ENCODE assay signal across 8 cellular contexts in the genomic region with DNA sequence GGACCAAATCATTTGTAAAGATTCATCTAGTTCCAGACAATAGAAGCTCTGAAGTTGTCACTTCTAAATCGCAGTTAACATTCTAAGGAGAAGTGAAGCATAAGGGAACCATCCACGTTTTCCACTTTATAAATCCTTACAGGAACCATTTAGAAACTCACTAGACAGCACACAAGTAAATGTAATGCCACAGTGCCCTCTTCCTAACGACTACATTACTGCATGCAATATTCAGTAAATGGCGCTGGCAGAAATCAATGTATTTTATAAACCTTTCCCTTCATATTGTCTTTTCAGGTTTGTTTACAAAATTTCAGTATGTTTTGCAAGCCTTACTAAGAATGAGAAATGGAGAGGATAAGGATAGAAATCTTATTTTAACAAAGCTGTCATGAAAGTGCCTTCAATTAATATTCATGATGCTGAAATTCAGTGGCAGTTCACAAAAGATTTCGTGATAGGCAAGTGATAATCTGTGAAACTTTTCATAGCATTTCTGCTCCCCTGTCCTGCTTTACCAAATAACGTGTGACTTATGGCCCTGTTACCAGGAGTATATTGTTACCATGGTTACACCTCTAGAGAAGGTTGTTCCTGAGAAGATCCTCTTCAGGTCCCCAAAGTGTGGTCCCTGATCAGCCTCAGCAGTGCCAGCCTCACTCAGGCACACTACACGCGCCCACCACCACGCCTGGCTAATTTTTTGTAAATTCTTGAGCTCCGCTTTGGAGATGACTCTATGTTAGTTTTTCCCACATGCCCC. TPM values are rescaled to one million over a fixed set of nuclear protein-coding genes. Genes with fewer than 3 reads are reported as not detected.
A peak's percentile ranks its signal among the peaks of the same experiment; 100 is the strongest.
DNase-seq lines count a peak whose midpoint lies in the region; ATAC-seq and TF ChIP-seq lines count a peak whose summit lies in the region.

No MANE protein-coding gene starts in this region.

- no peak overlapping the region for H3K4me3 ChIP-seq in mucosa of descending colon

- peaks cover 0 to 3% of the 10 kb centered on the region in 2 donors for H3K4me1 Mint-ChIP-seq in effector memory CD8-positive, alpha-beta T cell (ENCODE audit: low read depth in 2 of 2)
- H3K4me1 Mint-ChIP-seq in activated CD8-positive, alpha-beta memory T cell treated with anti-CD3 and anti-CD28 coated beads, Interleukin-2, amount 10 ng/mL, durations not matched to agents 7 days and 5 days = peaks cover 10% of the 10 kb centered on the region

- ATAC-seq in GM21390 (IDR thresholded peaks at IDR 0.05; ENCODE audit: unreplicated experiment) (peak; percentile 29), mucosa of descending colon (peak; percentile 71)
- peak; percentile 44 for ATAC-seq in effector memory CD8-positive, alpha-beta T cell (replicated peaks)
- no peak for ATAC-seq in activated CD8-positive, alpha-beta memory T cell treated with anti-CD3 and anti-CD28 coated beads, Interleukin-2, amount 10 ng/mL, durations not matched to agents 7 days and 5 days

- CTCF ChIA-PET in activated CD8-positive, alpha-beta memory T cell treated with anti-CD3 and anti-CD28 coated beads, Interleukin-2, amount 10 ng/mL, durations not matched to agents 7 days and 5 days (lab: Charles Lee) = interaction anchor here (0.6 to 5.2 kb wide), 16 partner anchors 11 to 1051 kb away, joined by 3 to 45 read pairs (median 5); partner anchors contain the start of genes NPY1R and TMA16

- H3K4me3 Mint-ChIP-seq in effector memory CD8-positive, alpha-beta T cell = no peak overlapping the region
- H3K4me3 Mint-ChIP-seq in activated CD8-positive, alpha-beta memory T cell treated with anti-CD3 and anti-CD28 coated beads, Interleukin-2, amount 10 ng/mL, durations not matched to agents 7 days and 5 days = no peak overlapping the region

- TF ChIP-seq CTCF in LNCAP (IDR thresholded peaks at IDR 0.05) (peak; percentile 62), mucosa of descending colon (IDR thresholded peaks at IDR 0.05) (peak; percentile 29)

- no peak overlapping the region for H3K27ac Mint-ChIP-seq in effector memory CD8-positive, alpha-beta T cell
- H3K27ac Mint-ChIP-seq in activated CD8-positive, alpha-beta memory T cell treated with anti-CD3 and anti-CD28 coated beads, Interleukin-2, amount 10 ng/mL, durations not matched to agents 7 days and 5 days = no peak overlapping the region

- H3K9me3 Mint-ChIP-seq in effector memory CD8-positive, alpha-beta T cell = no peaks in the 10 kb centered on the region
- no peaks in the 10 kb centered on the region for H3K9me3 Mint-ChIP-seq in activated CD8-positive, alpha-beta memory T cell treated with anti-CD3 and anti-CD28 coated beads, Interleukin-2, amount 10 ng/mL, durations not matched to agents 7 days and 5 days (ENCODE audit: low read depth)

- intact Hi-C loops in mucosa of descending colon (cut with DNase I, micrococcal nuclease) = loop anchor here (5.0 to 10.0 kb wide), 2 partner anchors 61 to 64 kb away; no protein-coding TSS in a partner anchor

- no peaks in the 10 kb centered on the region for H3K36me3 Mint-ChIP-seq in effector memory CD8-positive, alpha-beta T cell (ENCODE audit: insufficient read depth)
- H3K36me3 Mint-ChIP-seq in activated CD8-positive, alpha-beta memory T cell treated with anti-CD3 and anti-CD28 coated beads, Interleukin-2, amount 10 ng/mL, durations not matched to agents 7 days and 5 days = no peaks in the 10 kb centered on the region

- H3K9me3 ChIP-seq in mucosa of descending colon = no peaks in the 10 kb centered on the region

- in situ Hi-C loops in SK-MEL-5 (cut with HindIII; ENCODE audit: low pct_unique_long_range_greater_than_20kb, low sequenced_read_pairs) = no loop called here

- peaks cover 3% of the 10 kb centered on the region for H3K4me1 ChIP-seq in mucosa of descending colon (ENCODE audit: low read depth)

- H3K36me3 ChIP-seq in mucosa of descending colon (ENCODE audit: low read depth) = no peaks in the 10 kb centered on the region

- H3K27me3 Mint-ChIP-seq in effector memory CD8-positive, alpha-beta T cell = no peaks in the 10 kb centered on the region
- H3K27me3 Mint-ChIP-seq in activated CD8-positive, alpha-beta memory T cell treated with anti-CD3 and anti-CD28 coated beads, Interleukin-2, amount 10 ng/mL, durations not matched to agents 7 days and 5 days = no peaks in the 10 kb centered on the region

- peak; percentile 72 for DNase-seq in DMS53 (lab: John Stamatoyannopoulos, UW)
- peak; percentile 69 for DNase-seq in SK-MEL-5 (ENCODE audit: low read depth, low spot score)
- DNase-seq in effector memory CD8-positive, alpha-beta T cell = peak; percentile 13 to 20 (median 15)
- DNase-seq in mucosa of descending colon = peak in 1 of 3 donors; percentile 51
- DNase-seq in activated CD8-positive, alpha-beta memory T cell treated with anti-CD3 and anti-CD28 coated beads, Interleukin-2, amount 10 ng/mL, durations not matched to agents 7 days and 5 days = no peak
- DNase-seq in NCI-H1436 treated with DMSO at 0.1 percent for 48 hours (lab: John Stamatoyannopoulos, UW) = no peak

RNA-seq across cellular contexts. Expression of gene TMA16, which starts 54.2 kb away (rescaled TPM):
- total RNA-seq in SK-MEL-5 (2014; rRNA removed; shearing (Covaris generic)) = 32.5 and 33.2 TPM in 2 replicates
- polyA plus RNA-seq in SK-MEL-5 (2015; cell fraction: cytosol; rRNA removed) = 22.9 and 24.9 TPM in 2 replicates
- polyA plus RNA-seq in SK-MEL-5 (2015; cell fraction: nucleus; rRNA removed) = 38.2 and 45.7 TPM in 2 replicates
- 10 to 100 TPM; 19.0 to 21.6 (median 19.1) TPM for total RNA-seq in mucosa of descending colon
- total RNA-seq in activated CD8-positive, alpha-beta memory T cell treated with anti-CD3 and anti-CD28 coated beads, Interleukin-2, amount 10 ng/mL, durations not matched to agents 7 days and 5 days = 10 to 100 TPM; 36.5 to 47.1 TPM

Comparison
In these comparisons a context has a peak if more than half of its experiments do, and no peak if none do; other contexts are left out.
1. DNase-seq: peak in DMS53 (single experiment), SK-MEL-5 (single experiment) and effector memory CD8-positive, alpha-beta T cell (3 of 3); none in activated CD8-positive, alpha-beta memory T cell treated with anti-CD3 and anti-CD28 coated beads, Interleukin-2, amount 10 ng/mL, durations not matched to agents 7 days and 5 days (single experiment) and NCI-H1436 treated with DMSO at 0.1 percent for 48 hours (single experiment).